In genomic region chr15:65868546-65869126, GRCh38 we compare ENCODE assay signal across 8 cellular contexts. TPM values are rescaled to one million over a fixed set of nuclear protein-coding genes. Genes with fewer than 3 reads are reported as not detected.
DNase-seq lines count a peak whose midpoint lies in the region; ATAC-seq and TF ChIP-seq lines count a peak whose summit lies in the region.

No MANE protein-coding gene starts in this region.

- H3K4me3 ChIP-seq in BE2C (ENCODE audit: low read depth, low read length) (peak overlapping the region; percentile 96), HUES64 (ENCODE audit: low read length) (peak overlapping the region; percentile 81), cardiac fibroblast (replicated peaks in 1 of 2; ENCODE audit: low read depth in 2 of 2, low read length in 2 of 2) (peak overlapping the region; percentile 98 to 99)

- H3K9me3 ChIP-seq in BE2C (no peaks in the 10 kb centered on the region), HUES64 (ENCODE audit: insufficient read depth, low read depth, low read length) (no peaks in the 10 kb centered on the region)

- H3K9ac ChIP-seq in HUES64 (ENCODE audit: low read depth, low read length) = no peak overlapping the region

- 62% methylated on average over 11 of the region's 11 CpGs for WGBS in HUES64

- H3K36me3 Mint-ChIP-seq in naive B cell = no peaks in the 10 kb centered on the region

- H3K9me3 Mint-ChIP-seq in naive B cell = peaks cover 0 to 5% (median 0%) of the 10 kb centered on the region in 7 donors

- H3K27ac Mint-ChIP-seq in naive B cell = peak overlapping the region; percentile 95 to 100 (median 99)

- no peaks in the 10 kb centered on the region for H3K36me3 ChIP-seq in BE2C
- H3K36me3 ChIP-seq in HUES64 (ENCODE audit: insufficient read depth, low read length) = no peaks in the 10 kb centered on the region

- ATAC-seq in naive B cell (ENCODE audit: low read depth in 2 of 2) (no peak), GM18861 (IDR thresholded peaks at IDR 0.05; ENCODE audit: unreplicated experiment) (no peak), HG03520 (IDR thresholded peaks at IDR 0.05; ENCODE audit: unreplicated experiment) (no peak)

- TF ChIP-seq CTCF in BE2C (IDR thresholded peaks at IDR 0.05; ENCODE audit: low read depth, low read length) = no peak
- TF ChIP-seq CTCF in cardiac fibroblast (IDR thresholded peaks at IDR 0.05; ENCODE audit: low read depth, low read length) = no peak

- H3K4me1 ChIP-seq in BE2C (no peaks in the 10 kb centered on the region), HUES64 (ENCODE audit: insufficient read depth, low read length) (peaks cover 13% of the 10 kb centered on the region)

- H3K4me3 Mint-ChIP-seq in naive B cell = peak overlapping the region; percentile 97 to 100 (median 100)

- peaks cover 25 to 39% (median 28%) of the 10 kb centered on the region in 3 donors for H3K4me1 Mint-ChIP-seq in naive B cell

- no peak overlapping the region for H3K27ac ChIP-seq in HUES64 (ENCODE audit: low read depth, low read length)

- H3K27me3 ChIP-seq in BE2C = no peaks in the 10 kb centered on the region
- H3K27me3 ChIP-seq in HUES64 (ENCODE audit: insufficient read depth, low read length) = no peaks in the 10 kb centered on the region

- DNase-seq in BE2C (no peak), cardiac fibroblast (ENCODE audit: low read depth in 2 of 2) (no peak), naive B cell (no peak), GF-D8 (lab: John Stamatoyannopoulos, UW) (no peak), A172 (ENCODE audit: low spot score) (no peak)

- peaks cover 0 to 5% (median 0%) of the 10 kb centered on the region in 3 donors for H3K27me3 Mint-ChIP-seq in naive B cell

RNA-seq across cellular contexts. Expression of gene RAB11A, which starts 0.7 kb away (rescaled TPM):
- 233 TPM for polyA plus RNA-seq in BE2C (2012; ENCODE audit: insufficient read depth, insufficient read length, low read depth)
- polyA plus RNA-seq in HUES64 (2013, experiment 1 of 2) = 197 TPM
- 204 TPM for polyA plus RNA-seq in HUES64 (2013, experiment 2 of 2)
- polyA plus RNA-seq in naive B cell (ENCODE audit: low read depth in 6 of 6) = 100 to 1,000 TPM; 204 to 294 (median 234) TPM
- 271 and 277 TPM in 2 replicates for total RNA-seq in A172 (2014; rRNA removed; shearing (Covaris generic))
